Comparison of ENCODE assay signal across 7 cellular contexts in genomic region chr18:66951750-66952149, GRCh38.
"Had no signal": no experiment of that assay in that cellular context is flagged by ENCODE, and none has a peak within 500 bp of the region (broad histone marks: within the 10 kb centered on the region; RNA-seq: fewer than 3 reads in every experiment).

No MANE protein-coding gene starts in this region.

- DNase-seq: H9, HCEC 1CT, KG1 had no signal

- ATAC-seq: GM23338 had no signal

- H2AFZ ChIP-seq: GM23338 had no signal

- FAIRE-seq: H1, H54 had no signal

- H3K27ac ChIP-seq: HL-60 had no signal

- H3K4me3 ChIP-seq: GM23338 had no signal

- H3K4me2 ChIP-seq: GM23338 had no signal
